Comparison of ENCODE assay signal across 20 cellular contexts in genomic region chr1:26981146-26981846, GRCh38.
"Had no signal": no experiment of that assay in that cellular context is flagged by ENCODE, and none has a peak within 500 bp of the region (broad histone marks: within the 10 kb centered on the region; RNA-seq: fewer than 3 reads in every experiment).

No MANE protein-coding gene starts in this region.

- ATAC-seq: activated CD8-positive, alpha-beta T cell treated with anti-CD3 and anti-CD28 coated beads for 36 hours; activated naive CD8-positive, alpha-beta T cell treated with anti-CD3 and anti-CD28 coated beads, Interleukin-2, amount 50 U/mL, for 24 hours; activated T-cell treated with anti-CD3 and anti-CD28 coated beads, Interleukin-2, amount 50 U/mL, for 4 hours; activated T-helper 17 cell treated with anti-CD3 and anti-CD28 coated beads, Interleukin-2, amount 50 U/mL, for 72 hours; esophagus mucosa; left colon; sciatic nerve; WTC11 had no signal

- DNase-seq: activated CD4-positive, alpha-beta T cell treated with anti-CD3 and anti-CD28 coated beads, Interleukin-2, amount 50 U/mL, for 1 hour; activated CD8-positive, alpha-beta T cell treated with anti-CD3 and anti-CD28 coated beads for 36 hours; activated gamma-delta T cell treated with Interleukin-2 at 50 U/mL for 16 hours; activated naive CD8-positive, alpha-beta T cell treated with anti-CD3 and anti-CD28 coated beads, Interleukin-2, amount 50 U/mL, for 24 hours; activated T-cell treated with anti-CD3 and anti-CD28 coated beads, Interleukin-2, amount 50 U/mL, for 4 hours; amygdala; caudate nucleus; cortex of kidney; head of caudate nucleus; hippocampal formation; left colon; mammary epithelial cell; stimulated activated CD4-positive, alpha-beta T cell treated with anti-CD3 and anti-CD28 coated beads, Interleukin-12 subunit alpha, Interleukin-12 subunit beta, amount 100 ng/mL, for 4 hours; stimulated activated CD4-positive, alpha-beta T cell treated with anti-CD3 and anti-CD28 coated beads, Interleukin-4, amount 100 ng/mL, for 1 hour; T-helper 2 cell; trophoblast cell had no signal
